8 cellular contexts compared by ENCODE assay signal in the genomic region with DNA sequence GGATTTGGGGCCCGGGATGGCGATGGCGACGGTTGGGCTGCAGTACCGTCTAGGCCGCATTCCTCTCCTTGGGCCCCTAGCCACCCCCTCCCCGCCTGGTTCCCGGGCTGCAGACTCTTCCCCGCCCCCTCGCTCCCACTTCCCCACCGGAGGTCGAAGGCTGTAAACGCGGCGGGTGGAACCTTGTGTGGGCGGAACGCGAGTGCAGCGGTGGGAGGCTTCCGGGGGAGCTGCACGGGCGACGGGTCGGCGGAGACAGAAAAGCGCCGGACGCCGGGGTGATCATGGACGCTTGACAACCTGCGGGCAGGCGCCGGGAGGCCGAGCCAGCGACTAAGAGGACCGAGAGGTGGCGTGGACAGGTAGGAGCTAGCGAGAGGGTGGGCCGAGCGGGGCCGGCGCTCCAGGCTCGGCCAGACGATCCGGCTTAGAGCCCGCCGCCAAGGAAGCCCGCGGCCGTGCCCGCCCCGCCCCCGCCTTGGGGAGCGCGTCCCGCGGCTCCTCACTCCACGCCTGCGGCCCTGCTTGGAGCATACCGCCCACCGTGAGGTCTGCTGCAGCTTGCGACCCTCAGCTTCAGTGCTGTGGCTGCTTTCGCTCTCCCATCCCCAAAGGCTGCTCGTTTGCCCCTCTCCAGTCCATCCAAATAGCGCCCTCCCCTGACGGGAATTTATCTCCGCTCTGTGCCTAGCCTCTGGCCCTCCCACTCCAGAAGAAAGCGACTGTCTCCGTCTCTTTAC. TPM values are rescaled to one million over a fixed set of nuclear protein-coding genes. Genes with fewer than 3 reads are reported as not detected.
DNase-seq lines count a peak whose midpoint lies in the region; ATAC-seq and TF ChIP-seq lines count a peak whose summit lies in the region.

A gene (plus strand): TSS at position 269 of the 740 bp plus-strand sequence. CDS start 2,126 bp downstream, outside the sequence.

- peaks cover 3% of the 10 kb centered on the region; the same call in 1 of the 2 replicates for H3K36me3 ChIP-seq in BJ (ENCODE audit: control insufficient read depth, insufficient read depth, low read length)
- H3K36me3 ChIP-seq in duodenal mucosa (ENCODE audit: control insufficient read depth in 1 of 2, insufficient read depth in 2 of 2, low read length in 2 of 2): peaks cover 10 to 24% of the 10 kb centered on the region in 2 donors

- ATAC-seq in GM19324 (IDR thresholded peaks at IDR 0.05; ENCODE audit: low FRiP score, unreplicated experiment) (peak; percentile 67), HG03521 (IDR thresholded peaks at IDR 0.05; ENCODE audit: unreplicated experiment) (peak; percentile 47)

- H3K4me3 ChIP-seq in BJ (ENCODE audit: low read depth, low read length) (peak within 1 kb of the TSS; percentile 92), duodenal mucosa (ENCODE audit: low read depth in 1 of 2, low read length in 2 of 2) (peak within 1 kb of the TSS; percentile 86 to 89), lower leg skin (ENCODE audit: low read depth, poor library complexity, severe bottlenecking) (peak within 1 kb of the TSS; percentile 85)

- 1% methylated on average over 52 to 56 of the region's 69 CpGs for WGBS in lower leg skin, 2 donors

- TF ChIP-seq CTCF in BJ (IDR thresholded peaks at IDR 0.05; ENCODE audit: insufficient read depth, low read depth, low read length): peak; percentile 64
- TF ChIP-seq CTCF in lower leg skin (IDR thresholded peaks at IDR 0.05): no peak

- no peaks in the 10 kb centered on the region for H3K9me3 ChIP-seq in duodenal mucosa (ENCODE audit: control insufficient read depth in 1 of 2, low read length in 2 of 2)

- peaks cover 31 to 38% of the 10 kb centered on the region in 2 donors for H3K4me1 ChIP-seq in duodenal mucosa (ENCODE audit: control insufficient read depth in 1 of 2, insufficient read depth in 2 of 2, low read length in 2 of 2)

- H3K27me3 ChIP-seq in BJ (ENCODE audit: control insufficient read depth, insufficient read depth, low read length) (no peaks in the 10 kb centered on the region), duodenal mucosa (ENCODE audit: control insufficient read depth in 1 of 2, insufficient read depth in 2 of 2, low read length in 2 of 2) (no peaks in the 10 kb centered on the region)

- CTCF ChIA-PET in BJ (lab: Yijun Ruan, JAX): interaction anchor here (0.8 to 2.7 kb wide), 9 partner anchors 9 to 113 kb away, joined by 3 to 10 read pairs (median 5); no protein-coding TSS in a partner anchor
- CTCF ChIA-PET in activated CD4-positive, alpha-beta memory T cell treated with anti-CD3 and anti-CD28 coated beads for 36 hours (lab: Charles Lee): interaction anchor here (1.0 to 3.2 kb wide), 9 partner anchors 11 to 529 kb away, joined by 3 to 18 read pairs (median 9); a partner anchor contains a TSS

- H3K9ac ChIP-seq in duodenal mucosa (ENCODE audit: low read depth in 1 of 2, low read length in 2 of 2): peak within 1 kb of the TSS; percentile 62 to 76

- DNase-seq in BJ (ENCODE audit: low read depth): no peak
- DNase-seq in NCI-H774 (lab: John Stamatoyannopoulos, UW): peak; percentile 67
- peak; percentile 91 for DNase-seq in activated CD4-positive, alpha-beta memory T cell treated with anti-CD3 and anti-CD28 coated beads for 36 hours
- peak; percentile 67 to 96 for DNase-seq in lower leg skin (ENCODE audit: low spot score in 2 of 2)
- DNase-seq in stimulated activated CD4-positive, alpha-beta T cell treated with anti-CD3 and anti-CD28 coated beads, Interleukin-4, amount 100 ng/mL, for 48 hours (ENCODE audit: low read depth in 2 of 2): peak; percentile 80 to 83

- peaks cover 67% of the 10 kb centered on the region for H3K4me1 Mint-ChIP-seq in activated CD4-positive, alpha-beta memory T cell treated with anti-CD3 and anti-CD28 coated beads for 36 hours (ENCODE audit: low read depth)

- H3K9me3 Mint-ChIP-seq in activated CD4-positive, alpha-beta memory T cell treated with anti-CD3 and anti-CD28 coated beads for 36 hours: no peaks in the 10 kb centered on the region

- no peak for TF ChIP-seq POLR2A in lower leg skin (IDR thresholded peaks at IDR 0.05)

- POLR2A ChIA-PET in BJ (lab: Charles Lee): no interaction called here
- POLR2A ChIA-PET in activated CD4-positive, alpha-beta memory T cell treated with anti-CD3 and anti-CD28 coated beads for 36 hours (lab: Charles Lee): interaction anchor here (0.6 to 1.0 kb wide), 4 partner anchors 68 to 322 kb away, joined by 3 read pairs; a partner anchor contains a TSS

- no peaks in the 10 kb centered on the region for H3K27me3 Mint-ChIP-seq in activated CD4-positive, alpha-beta memory T cell treated with anti-CD3 and anti-CD28 coated beads for 36 hours

- H3K4me3 Mint-ChIP-seq in activated CD4-positive, alpha-beta memory T cell treated with anti-CD3 and anti-CD28 coated beads for 36 hours: peak within 1 kb of the TSS; percentile 79

- H3K27ac ChIP-seq in duodenal mucosa (ENCODE audit: low read depth, low read length): no peak within 1 kb of the TSS

- H3K27ac Mint-ChIP-seq in activated CD4-positive, alpha-beta memory T cell treated with anti-CD3 and anti-CD28 coated beads for 36 hours: peak within 1 kb of the TSS; percentile 88

- intact Hi-C loops in activated CD4-positive, alpha-beta memory T cell treated with anti-CD3 and anti-CD28 coated beads for 36 hours (cut with micrococcal nuclease): loop anchor here (10.0 kb wide), 2 partner anchors 528 to 768 kb away; a partner anchor contains a TSS
- intact Hi-C loops in lower leg skin (cut with DNase I; ENCODE audit: low total_unique reads): no loop called here

- peaks cover 10% of the 10 kb centered on the region for H3K36me3 Mint-ChIP-seq in activated CD4-positive, alpha-beta memory T cell treated with anti-CD3 and anti-CD28 coated beads for 36 hours

RNA-seq across cellular contexts. Expression of the gene that starts here (rescaled TPM):
- polyA plus RNA-seq in BJ (2011; rRNA removed): 40.8 and 52.7 TPM in 2 replicates
- 15.9 and 23.3 TPM in 2 replicates for polyA minus RNA-seq in BJ (2011; rRNA and poly(A)+ RNA removed)
- 10 to 100 TPM; 47.1 to 50.6 TPM for total RNA-seq in activated CD4-positive, alpha-beta memory T cell treated with anti-CD3 and anti-CD28 coated beads for 36 hours
- 10 to 100 TPM; 13.7 to 35.2 (median 24.4) TPM for total RNA-seq in lower leg skin
